Comparison of ENCODE assay signal across 8 cellular contexts in genomic region chr11:85941380-85941973, GRCh38.
DNase-seq lines count a peak whose midpoint lies in the region; ATAC-seq and TF ChIP-seq lines count a peak whose summit lies in the region.

No MANE protein-coding gene starts in this region.

- DNase-seq in Calu3 (peak; percentile 50), NCI-H146 (lab: John Stamatoyannopoulos, UW) (peak; percentile 21), WERI-Rb-1 (peak; percentile 65), foreskin fibroblast (peak; percentile 61 to 83), omental fat pad (ENCODE audit: low spot score) (no peak), GF-D8 (lab: John Stamatoyannopoulos, UW) (no peak)

- H3K27me3 ChIP-seq in WERI-Rb-1 (ENCODE audit: insufficient read depth, low read depth, severe bottlenecking): no peaks in the 10 kb centered on the region

- no peaks in the 10 kb centered on the region for H3K36me3 ChIP-seq in WERI-Rb-1

- H3K4me3 ChIP-seq in WERI-Rb-1 (ENCODE audit: low read depth, low read length): no peak overlapping the region
- no peak overlapping the region for H3K4me3 ChIP-seq in foreskin fibroblast (ENCODE audit: low read depth in 1 of 2, low read length in 2 of 2)

- ATAC-seq in GM21529 (IDR thresholded peaks at IDR 0.05; ENCODE audit: unreplicated experiment) (peak; percentile 76), omental fat pad (ENCODE audit: low FRiP score) (peak; percentile 46), HG03108 (IDR thresholded peaks at IDR 0.05; ENCODE audit: unreplicated experiment) (no peak)

- H3K9me3 Mint-ChIP-seq in Calu3 (ENCODE audit: low read depth, unreplicated experiment): no peaks in the 10 kb centered on the region

- no peak overlapping the region for H3K27ac ChIP-seq in WERI-Rb-1

- TF ChIP-seq CTCF in Calu3 (IDR thresholded peaks at IDR 0.05; ENCODE audit: unreplicated experiment) (peak; percentile 69), WERI-Rb-1 (IDR thresholded peaks at IDR 0.05; ENCODE audit: low read depth, low read length) (peak; percentile 79), foreskin fibroblast (IDR thresholded peaks at IDR 0.05; ENCODE audit: low read depth, low read length) (peak; percentile 74), omental fat pad (IDR thresholded peaks at IDR 0.05) (peak in 2 of 3 donors; percentile 25 to 50)

- H3K27me3 Mint-ChIP-seq in Calu3 (ENCODE audit: unreplicated experiment): no peaks in the 10 kb centered on the region

- no peak overlapping the region for H3K27ac Mint-ChIP-seq in Calu3 (ENCODE audit: unreplicated experiment)

- no TSS peak for BruUV-seq in Calu3 (replicated peaks; lab: Mats Ljungman, UMichigan)

- H3K36me3 Mint-ChIP-seq in Calu3 (ENCODE audit: insufficient read depth, unreplicated experiment): no peaks in the 10 kb centered on the region

- no peaks in the 10 kb centered on the region for H3K9me3 ChIP-seq in WERI-Rb-1 (ENCODE audit: severe bottlenecking)

- no peak overlapping the region for H3K4me3 Mint-ChIP-seq in Calu3 (ENCODE audit: low read depth, unreplicated experiment)

- intact Hi-C loops in Calu3 (cut with micrococcal nuclease; ENCODE audit: unreplicated experiment): loop anchor here (2.0 kb wide), 2 partner anchors 277 to 351 kb away; no protein-coding TSS in a partner anchor

- CTCF ChIA-PET in Calu3 (lab: Charles Lee): no interaction called here

- peaks cover 12% of the 10 kb centered on the region for H3K4me1 Mint-ChIP-seq in Calu3 (ENCODE audit: low read depth, unreplicated experiment)

Comparison
In these comparisons a context has a peak if more than half of its experiments do, and no peak if none do; other contexts are left out.
1. DNase-seq: peak in Calu3 (single experiment), NCI-H146 (single experiment), WERI-Rb-1 (single experiment) and foreskin fibroblast (2 of 2); none in omental fat pad (single experiment) and GF-D8 (single experiment).
2. Peak in every context shown above with its lines, with median percentiles within 50 percentile points of each other: CTCF ChIP-seq.